ENCODE assay signal across 1 cellular context in the genomic region with DNA sequence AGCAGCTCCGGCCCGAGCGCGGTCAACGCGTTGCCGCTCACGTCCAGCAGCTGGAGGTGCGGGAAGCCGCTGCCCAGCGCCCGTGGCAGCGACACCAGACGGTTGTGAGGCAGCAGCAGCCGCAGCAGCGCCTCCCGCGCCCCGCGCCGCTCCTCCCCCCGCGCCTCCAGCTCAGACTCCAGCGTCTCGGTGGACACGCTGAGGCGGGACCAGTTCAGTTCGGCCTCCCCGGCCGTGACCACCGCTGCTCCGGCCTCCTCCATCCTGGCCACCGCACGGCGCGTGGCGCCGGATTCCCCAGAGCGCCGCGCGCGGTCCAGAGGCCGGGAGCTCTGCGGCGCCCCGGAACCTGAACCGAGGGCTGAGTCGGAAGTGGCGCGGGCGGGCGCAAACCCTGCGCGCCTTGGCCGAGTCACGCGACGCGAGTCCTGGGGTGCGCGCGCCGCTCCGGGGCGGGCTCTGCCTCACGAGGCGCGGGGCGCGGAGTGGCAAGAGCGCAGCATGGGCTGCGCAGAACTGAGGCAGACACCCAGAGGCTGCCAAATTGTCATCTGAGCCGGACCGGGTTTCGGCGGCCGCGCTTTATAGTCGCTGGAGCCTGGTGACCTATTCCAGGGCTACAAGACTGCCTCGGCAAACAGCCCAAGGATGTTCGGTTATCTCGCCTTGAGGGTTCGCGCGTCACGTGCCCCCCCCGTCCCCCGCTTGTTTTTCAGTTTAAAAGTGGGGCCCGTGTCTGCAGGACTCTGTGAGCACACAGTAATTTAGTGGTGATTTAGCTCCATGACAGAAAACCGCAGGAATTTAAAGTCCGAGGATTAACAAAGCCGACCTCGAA.
TF ChIP-seq lines count a peak whose summit lies in the region.

A gene (minus strand): TSS at position 374 of the 838 bp plus-strand sequence. CDS start 111 bp downstream, at position 263.

TF ChIP-seq in GM12878, 131 proteins besides CTCF, POLR2A, EP300 and RAD21 (continued from another document):
- TF ChIP-seq, protein P1, sequence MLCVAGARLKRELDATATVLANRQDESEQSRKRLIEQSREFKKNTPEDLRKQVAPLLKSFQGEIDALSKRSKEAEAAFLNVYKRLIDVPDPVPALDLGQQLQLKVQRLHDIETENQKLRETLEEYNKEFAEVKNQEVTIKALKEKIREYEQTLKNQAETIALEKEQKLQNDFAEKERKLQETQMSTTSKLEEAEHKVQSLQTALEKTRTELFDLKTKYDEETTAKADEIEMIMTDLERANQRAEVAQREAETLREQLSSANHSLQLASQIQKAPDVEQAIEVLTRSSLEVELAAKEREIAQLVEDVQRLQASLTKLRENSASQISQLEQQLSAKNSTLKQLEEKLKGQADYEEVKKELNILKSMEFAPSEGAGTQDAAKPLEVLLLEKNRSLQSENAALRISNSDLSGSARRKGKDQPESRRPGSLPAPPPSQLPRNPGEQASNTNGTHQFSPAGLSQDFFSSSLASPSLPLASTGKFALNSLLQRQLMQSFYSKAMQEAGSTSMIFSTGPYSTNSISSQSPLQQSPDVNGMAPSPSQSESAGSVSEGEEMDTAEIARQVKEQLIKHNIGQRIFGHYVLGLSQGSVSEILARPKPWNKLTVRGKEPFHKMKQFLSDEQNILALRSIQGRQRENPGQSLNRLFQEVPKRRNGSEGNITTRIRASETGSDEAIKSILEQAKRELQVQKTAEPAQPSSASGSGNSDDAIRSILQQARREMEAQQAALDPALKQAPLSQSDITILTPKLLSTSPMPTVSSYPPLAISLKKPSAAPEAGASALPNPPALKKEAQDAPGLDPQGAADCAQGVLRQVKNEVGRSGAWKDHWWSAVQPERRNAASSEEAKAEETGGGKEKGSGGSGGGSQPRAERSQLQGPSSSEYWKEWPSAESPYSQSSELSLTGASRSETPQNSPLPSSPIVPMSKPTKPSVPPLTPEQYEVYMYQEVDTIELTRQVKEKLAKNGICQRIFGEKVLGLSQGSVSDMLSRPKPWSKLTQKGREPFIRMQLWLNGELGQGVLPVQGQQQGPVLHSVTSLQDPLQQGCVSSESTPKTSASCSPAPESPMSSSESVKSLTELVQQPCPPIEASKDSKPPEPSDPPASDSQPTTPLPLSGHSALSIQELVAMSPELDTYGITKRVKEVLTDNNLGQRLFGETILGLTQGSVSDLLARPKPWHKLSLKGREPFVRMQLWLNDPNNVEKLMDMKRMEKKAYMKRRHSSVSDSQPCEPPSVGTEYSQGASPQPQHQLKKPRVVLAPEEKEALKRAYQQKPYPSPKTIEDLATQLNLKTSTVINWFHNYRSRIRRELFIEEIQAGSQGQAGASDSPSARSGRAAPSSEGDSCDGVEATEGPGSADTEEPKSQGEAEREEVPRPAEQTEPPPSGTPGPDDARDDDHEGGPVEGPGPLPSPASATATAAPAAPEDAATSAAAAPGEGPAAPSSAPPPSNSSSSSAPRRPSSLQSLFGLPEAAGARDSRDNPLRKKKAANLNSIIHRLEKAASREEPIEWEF (IDR thresholded peaks at IDR 0.05; ENCODE audit: insufficient replicate concordance, low read depth, low read length): no peak
- TF ChIP-seq SMARCA5 (IDR thresholded peaks at IDR 0.05) (peak; percentile 81; the same call in 1 of the 2 replicates), IKZF1 (conservative IDR thresholded peaks at IDR 0.05) (peak; percentile 95), ZBED1 (IDR thresholded peaks at IDR 0.05; ENCODE audit: borderline replicate concordance) (no peak), CHD2 (IDR thresholded peaks at IDR 0.05; ENCODE audit: borderline replicate concordance, low read depth, low read length) (0 out of 2 replicates have a peak, but pooled peaks have one; percentile 46), HCFC1 (IDR thresholded peaks at IDR 0.05; ENCODE audit: low read length) (peak; percentile 55), CEBPB (IDR thresholded peaks at IDR 0.05; ENCODE audit: borderline replicate concordance in 1 of 2, low read depth in 2 of 2, low read length in 2 of 2) (no peak), TCF7 (IDR thresholded peaks at IDR 0.05; ENCODE audit: borderline replicate concordance) (no peak), KLF5 (IDR thresholded peaks at IDR 0.05; ENCODE audit: partially characterized antibody) (peak; percentile 80), MXI1 (IDR thresholded peaks at IDR 0.05; ENCODE audit: low read depth, low read length) (peak; percentile 54; the same call in 1 of the 2 replicates), HDAC6 (IDR thresholded peaks at IDR 0.05; ENCODE audit: unreplicated experiment) (peak; percentile 38), STAT1 (conservative IDR thresholded peaks at IDR 0.05) (peak; percentile 79), TCF3 (IDR thresholded peaks at IDR 0.05; ENCODE audit: borderline replicate concordance, insufficient read depth, low read depth, low read length) (peak; percentile 63), RUNX3 (IDR thresholded peaks at IDR 0.05; ENCODE audit: low read length) (peak; percentile 41; the same call in 1 of the 2 replicates), EED (IDR thresholded peaks at IDR 0.05; ENCODE audit: low read depth) (no peak), ZNF207 (IDR thresholded peaks at IDR 0.05; ENCODE audit: borderline replicate concordance) (0 out of 2 replicates have a peak, but pooled peaks have one; percentile 25)
- TF ChIP-seq, protein P2, sequence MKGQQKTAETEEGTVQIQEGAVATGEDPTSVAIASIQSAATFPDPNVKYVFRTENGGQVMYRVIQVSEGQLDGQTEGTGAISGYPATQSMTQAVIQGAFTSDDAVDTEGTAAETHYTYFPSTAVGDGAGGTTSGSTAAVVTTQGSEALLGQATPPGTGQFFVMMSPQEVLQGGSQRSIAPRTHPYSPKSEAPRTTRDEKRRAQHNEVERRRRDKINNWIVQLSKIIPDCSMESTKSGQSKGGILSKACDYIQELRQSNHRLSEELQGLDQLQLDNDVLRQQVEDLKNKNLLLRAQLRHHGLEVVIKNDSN (IDR thresholded peaks at IDR 0.05; ENCODE audit: borderline replicate concordance, extremely low read length, insufficient read depth, low read depth, low read length): peak; percentile 75
- TF ChIP-seq, protein P3, sequence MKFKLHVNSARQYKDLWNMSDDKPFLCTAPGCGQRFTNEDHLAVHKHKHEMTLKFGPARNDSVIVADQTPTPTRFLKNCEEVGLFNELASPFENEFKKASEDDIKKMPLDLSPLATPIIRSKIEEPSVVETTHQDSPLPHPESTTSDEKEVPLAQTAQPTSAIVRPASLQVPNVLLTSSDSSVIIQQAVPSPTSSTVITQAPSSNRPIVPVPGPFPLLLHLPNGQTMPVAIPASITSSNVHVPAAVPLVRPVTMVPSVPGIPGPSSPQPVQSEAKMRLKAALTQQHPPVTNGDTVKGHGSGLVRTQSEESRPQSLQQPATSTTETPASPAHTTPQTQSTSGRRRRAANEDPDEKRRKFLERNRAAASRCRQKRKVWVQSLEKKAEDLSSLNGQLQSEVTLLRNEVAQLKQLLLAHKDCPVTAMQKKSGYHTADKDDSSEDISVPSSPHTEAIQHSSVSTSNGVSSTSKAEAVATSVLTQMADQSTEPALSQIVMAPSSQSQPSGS (IDR thresholded peaks at IDR 0.05; ENCODE audit: low read length): no peak
- TF ChIP-seq, protein P4, sequence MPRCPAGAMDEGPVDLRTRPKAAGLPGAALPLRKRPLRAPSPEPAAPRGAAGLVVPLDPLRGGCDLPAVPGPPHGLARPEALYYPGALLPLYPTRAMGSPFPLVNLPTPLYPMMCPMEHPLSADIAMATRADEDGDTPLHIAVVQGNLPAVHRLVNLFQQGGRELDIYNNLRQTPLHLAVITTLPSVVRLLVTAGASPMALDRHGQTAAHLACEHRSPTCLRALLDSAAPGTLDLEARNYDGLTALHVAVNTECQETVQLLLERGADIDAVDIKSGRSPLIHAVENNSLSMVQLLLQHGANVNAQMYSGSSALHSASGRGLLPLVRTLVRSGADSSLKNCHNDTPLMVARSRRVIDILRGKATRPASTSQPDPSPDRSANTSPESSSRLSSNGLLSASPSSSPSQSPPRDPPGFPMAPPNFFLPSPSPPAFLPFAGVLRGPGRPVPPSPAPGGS (IDR thresholded peaks at IDR 0.05; ENCODE audit: borderline replicate concordance, insufficient read depth, low read depth, low read length, poor library complexity, severe bottlenecking): peak; percentile 15
- TF ChIP-seq, protein P5, sequence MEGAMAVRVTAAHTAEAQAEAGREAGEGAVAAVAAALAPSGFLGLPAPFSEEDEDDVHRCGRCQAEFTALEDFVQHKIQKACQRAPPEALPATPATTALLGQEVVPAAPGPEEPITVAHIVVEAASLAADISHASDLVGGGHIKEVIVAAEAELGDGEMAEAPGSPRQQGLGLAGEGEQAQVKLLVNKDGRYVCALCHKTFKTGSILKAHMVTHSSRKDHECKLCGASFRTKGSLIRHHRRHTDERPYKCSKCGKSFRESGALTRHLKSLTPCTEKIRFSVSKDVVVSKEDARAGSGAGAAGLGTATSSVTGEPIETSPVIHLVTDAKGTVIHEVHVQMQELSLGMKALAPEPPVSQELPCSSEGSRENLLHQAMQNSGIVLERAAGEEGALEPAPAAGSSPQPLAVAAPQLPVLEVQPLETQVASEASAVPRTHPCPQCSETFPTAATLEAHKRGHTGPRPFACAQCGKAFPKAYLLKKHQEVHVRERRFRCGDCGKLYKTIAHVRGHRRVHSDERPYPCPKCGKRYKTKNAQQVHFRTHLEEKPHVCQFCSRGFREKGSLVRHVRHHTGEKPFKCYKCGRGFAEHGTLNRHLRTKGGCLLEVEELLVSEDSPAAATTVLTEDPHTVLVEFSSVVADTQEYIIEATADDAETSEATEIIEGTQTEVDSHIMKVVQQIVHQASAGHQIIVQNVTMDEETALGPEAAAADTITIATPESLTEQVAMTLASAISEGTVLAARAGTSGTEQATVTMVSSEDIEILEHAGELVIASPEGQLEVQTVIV (IDR thresholded peaks at IDR 0.05; ENCODE audit: borderline replicate concordance, partially characterized antibody): no peak
